Comparison of ENCODE assay signal across 22 cellular contexts in the genomic region with DNA sequence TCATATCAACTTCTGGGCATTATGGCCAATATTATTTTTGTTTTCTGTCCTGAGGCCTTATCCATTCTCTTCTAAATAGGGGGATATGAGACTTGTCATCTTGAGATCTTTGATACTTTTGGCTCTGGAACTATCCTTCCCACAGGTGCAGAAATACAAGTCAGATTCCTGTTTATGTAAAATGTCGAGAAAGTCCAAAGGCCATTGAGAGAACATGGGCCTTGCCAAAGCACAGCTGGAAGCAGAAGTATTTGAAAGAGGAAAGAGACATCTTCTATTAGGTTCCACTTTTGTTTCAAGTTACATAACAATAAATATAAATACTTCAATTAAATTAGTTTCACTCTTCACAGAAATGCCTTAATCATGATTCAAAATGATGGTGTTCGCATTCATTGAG. TPM values are rescaled to one million over a fixed set of nuclear protein-coding genes. Genes with fewer than 3 reads are reported as not detected.
"Had no signal": no experiment of that assay in that cellular context is flagged by ENCODE, and none has a peak within 500 bp of the region (broad histone marks: within the 10 kb centered on the region; RNA-seq: fewer than 3 reads in every experiment).

No MANE protein-coding gene starts in this region.

- H3K36me3 Mint-ChIP-seq: activated naive CD8-positive, alpha-beta T cell treated with anti-CD3 and anti-CD28 coated beads, Interleukin-2, amount 10 ng/mL, durations not matched to agents 7 days and 5 days had no signal

- H3K9me3 ChIP-seq: adrenal gland, body of pancreas had no signal

- DNase-seq: activated CD4-positive, alpha-beta T cell treated with anti-CD3 and anti-CD28 coated beads for 4 hours; activated CD8-positive, alpha-beta memory T cell treated with anti-CD3 and anti-CD28 coated beads, Interleukin-2, amount 50 U/mL, for 4 hours; activated CD8-positive, alpha-beta T cell treated with anti-CD3 and anti-CD28 coated beads for 36 hours; activated naive CD4-positive, alpha-beta T cell treated with anti-CD3 and anti-CD28 coated beads, Interleukin-2, amount 50 U/mL, for 16 hours; activated naive CD8-positive, alpha-beta T cell treated with anti-CD3 and anti-CD28 coated beads, Interleukin-2, amount 10 ng/mL, durations not matched to agents 7 days and 5 days; adrenal gland; aorta; NCI-H1092 treated with DMSO at 0.1 percent for 48 hours; NCI-H1417 treated with DMSO at 0.1 percent for 48 hours; NCI-H1694; NCI-H2029; NCI-H2107; NCI-H510A treated with DMSO at 0.1 percent for 48 hours; NCI-H69; PC-9; SHP77 treated with DMSO at 0.1 percent for 48 hours had no signal

- H3K27ac ChIP-seq: adrenal gland, body of pancreas, KMS-11, PC-9 had no signal

- H3K9me3 Mint-ChIP-seq: activated CD8-positive, alpha-beta T cell treated with anti-CD3 and anti-CD28 coated beads for 36 hours; activated naive CD8-positive, alpha-beta T cell treated with anti-CD3 and anti-CD28 coated beads, Interleukin-2, amount 10 ng/mL, durations not matched to agents 7 days and 5 days; T-helper 1 cell treated with Interleukin-12 subunit alpha and Interleukin-12 subunit beta and Interleukin-4 antibody, amounts not matched to agents 30 μg/mL and 1 μg/mL, for 36 hours had no signal

- H2AFZ ChIP-seq: PC-9 had no signal

- H3K4me3 Mint-ChIP-seq: activated CD8-positive, alpha-beta T cell treated with anti-CD3 and anti-CD28 coated beads for 36 hours; activated naive CD8-positive, alpha-beta T cell treated with anti-CD3 and anti-CD28 coated beads, Interleukin-2, amount 10 ng/mL, durations not matched to agents 7 days and 5 days; T-helper 1 cell treated with Interleukin-12 subunit alpha and Interleukin-12 subunit beta and Interleukin-4 antibody, amounts not matched to agents 30 μg/mL and 1 μg/mL, for 36 hours had no signal

- H3K9ac ChIP-seq: KMS-11 had no signal

- H3K4me1 Mint-ChIP-seq: activated naive CD8-positive, alpha-beta T cell treated with anti-CD3 and anti-CD28 coated beads, Interleukin-2, amount 10 ng/mL, durations not matched to agents 7 days and 5 days had no signal

- H3K27me3 ChIP-seq: adrenal gland, body of pancreas had no signal

- H3K4me2 ChIP-seq: KMS-11, PC-9 had no signal

- FAIRE-seq: bronchial epithelial cell had no signal

- H3K36me3 ChIP-seq: adrenal gland had no signal

- H3K27ac Mint-ChIP-seq: activated CD8-positive, alpha-beta T cell treated with anti-CD3 and anti-CD28 coated beads for 36 hours; activated naive CD8-positive, alpha-beta T cell treated with anti-CD3 and anti-CD28 coated beads, Interleukin-2, amount 10 ng/mL, durations not matched to agents 7 days and 5 days; T-helper 1 cell treated with Interleukin-12 subunit alpha and Interleukin-12 subunit beta and Interleukin-4 antibody, amounts not matched to agents 30 μg/mL and 1 μg/mL, for 36 hours had no signal

- H3K4me3 ChIP-seq: adrenal gland, body of pancreas, PC-9 had no signal

RNA-seq across cellular contexts. Expression of a gene that starts 20.8 kb away (rescaled TPM):
- total RNA-seq: activated CD8-positive, alpha-beta T cell treated with anti-CD3 and anti-CD28 coated beads for 36 hours; activated naive CD8-positive, alpha-beta T cell treated with anti-CD3 and anti-CD28 coated beads, Interleukin-2, amount 10 ng/mL, durations not matched to agents 7 days and 5 days; adrenal gland; aorta; body of pancreas; bronchial epithelial cell; MCF 10A; PC-9; SK-MEL-5 had no signal
- polyA plus RNA-seq: adrenal gland, aorta had no signal
